ENCODE assay signal across 7 cellular contexts in the genomic region with DNA sequence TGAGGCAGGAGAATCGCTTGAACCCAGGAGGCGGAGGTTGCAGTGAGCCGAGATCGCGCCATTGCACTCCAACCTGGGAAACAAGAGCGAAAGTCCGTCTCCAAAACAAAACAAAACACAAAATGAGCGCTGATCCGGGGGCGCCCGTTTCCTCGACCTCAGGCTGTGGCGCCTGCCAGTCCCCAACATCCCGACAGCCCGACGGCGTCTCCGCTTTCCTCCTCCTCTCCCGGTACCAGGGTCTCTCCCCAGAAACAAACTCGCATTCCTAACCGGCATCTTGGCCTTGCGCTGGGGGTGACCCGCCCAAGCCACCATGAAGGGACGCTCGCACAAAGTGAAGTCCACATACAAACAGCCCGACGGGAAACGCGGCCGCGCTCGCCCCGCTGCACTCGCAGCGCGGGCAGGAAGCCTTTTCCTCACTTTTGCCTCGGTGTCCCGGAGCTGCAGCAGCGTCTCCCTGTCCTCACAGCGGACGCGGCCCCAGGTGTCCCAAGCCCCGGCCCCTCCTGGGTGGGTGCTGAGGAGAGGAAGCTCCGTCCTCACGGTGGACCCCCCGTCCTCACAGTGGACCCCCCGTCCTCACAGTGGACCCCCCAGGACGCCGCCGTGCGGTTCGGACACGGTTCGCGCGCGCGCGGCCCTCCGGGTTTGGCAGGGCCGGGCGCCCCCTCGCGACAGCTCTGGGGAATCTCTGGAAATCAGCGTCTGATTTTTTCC. TPM values are rescaled to one million over a fixed set of nuclear protein-coding genes. Genes with fewer than 3 reads are reported as not detected.
DNase-seq lines count a peak whose midpoint lies in the region; ATAC-seq and TF ChIP-seq lines count a peak whose summit lies in the region.
"Not testable (repeated sequence)": the region's sequence is repeated elsewhere in the genome, so short reads cannot be mapped to it uniquely, and the experiment has no call there.

No MANE protein-coding gene starts in this region.

- peak; percentile 38 for DNase-seq in NCI-H1694 treated with DMSO at 0.1 percent for 48 hours (lab: John Stamatoyannopoulos, UW)
- not testable (repeated sequence) for DNase-seq in ascending aorta (ENCODE audit: low spot score in 2 of 2); foreskin keratinocyte
- peak; percentile 6 to 31 (median 30) for DNase-seq in stimulated activated CD4-positive, alpha-beta T cell treated with anti-CD3 and anti-CD28 coated beads, Interleukin-12 subunit alpha, Interleukin-12 subunit beta, amount 100 ng/mL, for 48 hours (ENCODE audit: low read depth in 2 of 3, low spot score in 1 of 3)

- H3K27ac ChIP-seq in ascending aorta; foreskin keratinocyte; mesodermal cell (ENCODE audit: low read depth, low read length, severe bottlenecking): not testable (repeated sequence)

- H3K36me3 ChIP-seq in ascending aorta; mesodermal cell (ENCODE audit: control insufficient read depth, insufficient read depth, low read length): not testable (repeated sequence)

- intact Hi-C loops in ascending aorta (cut with DNase I), result not testable (repeated sequence)

- H3K27me3 ChIP-seq in ascending aorta, foreskin keratinocyte: not testable (repeated sequence)

- 33 to 35% methylated on average over 39 to 48 of the region's 65 CpGs for WGBS in mesodermal cell (ENCODE audit: insufficient coverage in 2 of 2), 2 experiments

- H3K9me3 ChIP-seq in ascending aorta; mesodermal cell (ENCODE audit: control insufficient read depth, low read length): not testable (repeated sequence)

- H3K4me1 ChIP-seq in ascending aorta; foreskin keratinocyte; mesodermal cell (ENCODE audit: control insufficient read depth, insufficient read depth, low read length, poor library complexity, severe bottlenecking): not testable (repeated sequence)

- TF ChIP-seq CTCF in WI38 (IDR thresholded peaks at IDR 0.05; ENCODE audit: low read depth, low read length) (peak; percentile 65), ascending aorta (IDR thresholded peaks at IDR 0.05) (peak in 2 of 3 experiments; percentile 73 to 74), foreskin keratinocyte (conservative IDR thresholded peaks at IDR 0.05) (peak; percentile 79)

- H3K4me3 ChIP-seq in GM08714 (ENCODE audit: low read length) (peak overlapping the region; percentile 29; the same call in 1 of the 2 replicates), WI38 (ENCODE audit: low read depth, low read length) (peak overlapping the region; percentile 61), ascending aorta (peak overlapping the region; percentile 57 to 70), mesodermal cell (ENCODE audit: extremely low read depth, insufficient read depth, low read length, poor library complexity, severe bottlenecking) (peak overlapping the region; percentile 48)

- peak; percentile 61 for ATAC-seq in foreskin keratinocyte

RNA-seq across cellular contexts. Expression of a gene that starts 24.6 kb away (rescaled TPM):
- not detected for total RNA-seq in ascending aorta
- total RNA-seq in foreskin keratinocyte, result 0.07 TPM in 1 of 2 replicates, not detected in the other
- polyA plus RNA-seq in foreskin keratinocyte, result not detected in 2 replicates
- 0.48 TPM for polyA plus RNA-seq in mesodermal cell (2013, experiment 1 of 2)
- polyA plus RNA-seq in mesodermal cell (2013, experiment 2 of 2), result 0.15 TPM
